ENCODE assay signal across 19 cellular contexts in the genomic region with DNA sequence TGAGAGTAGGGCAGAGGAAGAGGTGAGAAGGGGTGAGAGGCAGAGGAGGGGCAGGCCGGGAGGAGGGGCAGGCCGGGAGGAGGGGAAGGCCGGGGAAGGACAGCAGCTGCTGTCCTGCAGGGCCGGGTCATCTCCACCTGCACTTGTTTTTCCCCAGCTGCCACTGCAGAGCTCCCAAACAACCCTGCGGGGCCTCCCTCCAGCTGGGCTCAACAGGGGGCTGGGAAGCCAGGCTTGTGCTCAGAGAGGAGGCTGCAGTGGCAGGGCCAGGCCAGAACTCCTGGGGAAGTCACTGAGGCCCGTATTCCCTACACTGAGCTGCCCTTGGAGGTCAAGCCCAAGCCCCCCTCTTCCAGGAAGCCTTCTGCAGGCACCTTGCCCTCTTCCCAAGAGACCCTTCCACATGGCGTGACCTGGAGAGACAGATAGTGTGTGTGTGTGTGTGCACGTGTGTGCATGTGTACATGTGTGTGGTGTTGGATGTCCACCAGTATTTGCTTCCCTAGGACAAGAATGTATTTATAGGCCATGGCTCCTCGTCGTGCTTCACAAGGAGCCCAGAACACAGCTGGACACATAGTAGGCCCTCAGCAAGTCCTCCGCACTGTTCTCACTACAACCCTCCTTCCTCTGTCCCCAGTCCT. TPM values are rescaled to one million over a fixed set of nuclear protein-coding genes. Genes with fewer than 3 reads are reported as not detected.
A peak's percentile ranks its signal among the peaks of the same experiment; 100 is the strongest.
DNase-seq lines count a peak whose midpoint lies in the region; ATAC-seq and TF ChIP-seq lines count a peak whose summit lies in the region.
"Had no signal": no experiment of that assay in that cellular context is flagged by ENCODE, and none has a peak within 500 bp of the region (broad histone marks: within the 10 kb centered on the region; RNA-seq: fewer than 3 reads in every experiment).

No MANE protein-coding gene starts in this region.

- TF ChIP-seq CTCF in coronary artery (IDR thresholded peaks at IDR 0.05) (no peak), gastroesophageal sphincter (IDR thresholded peaks at IDR 0.05) (no peak)

- ATAC-seq in gastroesophageal sphincter: no peak
- ATAC-seq: activated T-cell treated with anti-CD3 and anti-CD28 coated beads, Interleukin-2, amount 50 U/mL, for 72 hours; gastrocnemius medialis had no signal

- peaks cover 0 to 1% (median 0%) of the 10 kb centered on the region in 3 donors for H3K9me3 ChIP-seq in gastroesophageal sphincter
- H3K9me3 ChIP-seq: gastrocnemius medialis had no signal

- no peak for TF ChIP-seq EP300 in gastroesophageal sphincter (IDR thresholded peaks at IDR 0.05)

- WGBS in gastroesophageal sphincter (ENCODE audit: low coverage in 1 of 2), 2 donors: 65 to 77% methylated on average over 6 to 7 of the region's 11 CpGs

- DNase-seq in NCI-H1092 treated with DMSO at 0.1 percent for 48 hours (lab: John Stamatoyannopoulos, UW): peak; percentile 4
- no peak for DNase-seq in NCI-H1092 (lab: John Stamatoyannopoulos, UW)
- peak; percentile 72 for DNase-seq in NCI-H510A treated with DMSO at 0.1 percent for 48 hours (lab: John Stamatoyannopoulos, UW)
- peak; percentile 63 for DNase-seq in coronary artery (ENCODE audit: low spot score)
- peak; percentile 58 for DNase-seq in posterior vena cava (ENCODE audit: low spot score)
- no peak for DNase-seq in NK-92 treated with Interleukin-12 subunit alpha and Interleukin-12 subunit beta, amount 100 ng/mL, for 24 hours (lab: John Stamatoyannopoulos, UW)
- DNase-seq in NCI-H2081 (lab: John Stamatoyannopoulos, UW): no peak
- DNase-seq: activated CD4-positive, alpha-beta T cell treated with anti-CD3 and anti-CD28 coated beads for 4 hours; activated T-cell treated with anti-CD3 and anti-CD28 coated beads, Interleukin-2, amount 50 U/mL, for 72 hours; DMS79; gastrocnemius medialis; NCI-H187 treated with DMSO at 0.1 percent for 48 hours; Right ventricle myocardium superior; T-helper 9 cell had no signal

- peaks cover 52% of the 10 kb centered on the region for H3K27me3 ChIP-seq in gastroesophageal sphincter
- H3K27me3 ChIP-seq: BLaER1 treated with 17β-estradiol and CSF1 and Interleukin-3, amounts not matched to agents 10 nM and 100 nM; gastrocnemius medialis had no signal

- H3K4me1 ChIP-seq in gastroesophageal sphincter: no peaks in the 10 kb centered on the region
- H3K4me1 ChIP-seq: gastrocnemius medialis, tibial nerve had no signal

- H3K27ac ChIP-seq in coronary artery: no peak overlapping the region
- H3K27ac ChIP-seq in gastroesophageal sphincter: no peak overlapping the region
- H3K27ac ChIP-seq: 22Rv1; BLaER1 treated with 17β-estradiol and CSF1 and Interleukin-3, amounts not matched to agents 10 nM and 100 nM; gastrocnemius medialis; tibial nerve had no signal

- no peak overlapping the region for H3K4me3 ChIP-seq in coronary artery
- H3K4me3 ChIP-seq in gastroesophageal sphincter: no peak overlapping the region
- H3K4me3 ChIP-seq: BLaER1 treated with 17β-estradiol and CSF1 and Interleukin-3, amounts not matched to agents 10 nM and 100 nM; gastrocnemius medialis; tibial nerve had no signal

- no peaks in the 10 kb centered on the region for H3K36me3 ChIP-seq in gastroesophageal sphincter
- H3K36me3 ChIP-seq: BLaER1 treated with 17β-estradiol and CSF1 and Interleukin-3, amounts not matched to agents 10 nM and 100 nM; gastrocnemius medialis; tibial nerve had no signal

- intact Hi-C loops in posterior vena cava (cut with DNase I): loop anchor here in 1 of 2 donors (5.0 kb wide), 1 partner anchor 50 kb away; no protein-coding TSS in a partner anchor

- no peak for TF ChIP-seq POLR2A in gastroesophageal sphincter (IDR thresholded peaks at IDR 0.05)

RNA-seq across cellular contexts. Expression of a gene that starts 13.0 kb away (rescaled TPM):
- total RNA-seq in posterior vena cava: 1 to 10 TPM in 1 of 2 donors, under 1 TPM in 1; 0.48 to 1.4 TPM
- under 1 TPM in 1 of 4 donors, not detected in 3; 0.46 TPM for total RNA-seq in gastroesophageal sphincter
- total RNA-seq: activated T-cell treated with anti-CD3 and anti-CD28 coated beads, Interleukin-2, amount 50 U/mL, for 72 hours; cerebellum had no signal

RNA-seq across cellular contexts. Expression of a gene that starts 22.3 kb away (rescaled TPM):
- total RNA-seq in posterior vena cava (1 to 10 TPM in 1 of 2 donors, under 1 TPM in 1; 0.57 to 1.4 TPM), gastroesophageal sphincter (1 to 10 TPM in 2 of 4 donors, not detected in 2; 1.9 to 2.0 TPM)
- total RNA-seq: activated T-cell treated with anti-CD3 and anti-CD28 coated beads, Interleukin-2, amount 50 U/mL, for 72 hours had no signal

RNA-seq across cellular contexts. Expression of a gene that starts 55.7 kb away (rescaled TPM):
- total RNA-seq in posterior vena cava: 1 to 10 TPM; 1.4 to 2.3 TPM
- 1 to 10 TPM in 2 of 4 donors, under 1 TPM in 2; 0.27 to 2.8 (median 0.97) TPM for total RNA-seq in gastroesophageal sphincter

Comparison
In these comparisons a context has a peak if more than half of its experiments do, and no peak if none do; other contexts are left out.
1. DNase-seq: peak in NCI-H1092 treated with DMSO at 0.1 percent for 48 hours (single experiment), NCI-H510A treated with DMSO at 0.1 percent for 48 hours (single experiment), coronary artery (single experiment) and posterior vena cava (single experiment); none in NCI-H1092 (single experiment), NK-92 treated with Interleukin-12 subunit alpha and Interleukin-12 subunit beta, amount 100 ng/mL, for 24 hours (single experiment) and NCI-H2081 (0 of 2).